1 cellular context compared by ENCODE assay signal in the genomic region with DNA sequence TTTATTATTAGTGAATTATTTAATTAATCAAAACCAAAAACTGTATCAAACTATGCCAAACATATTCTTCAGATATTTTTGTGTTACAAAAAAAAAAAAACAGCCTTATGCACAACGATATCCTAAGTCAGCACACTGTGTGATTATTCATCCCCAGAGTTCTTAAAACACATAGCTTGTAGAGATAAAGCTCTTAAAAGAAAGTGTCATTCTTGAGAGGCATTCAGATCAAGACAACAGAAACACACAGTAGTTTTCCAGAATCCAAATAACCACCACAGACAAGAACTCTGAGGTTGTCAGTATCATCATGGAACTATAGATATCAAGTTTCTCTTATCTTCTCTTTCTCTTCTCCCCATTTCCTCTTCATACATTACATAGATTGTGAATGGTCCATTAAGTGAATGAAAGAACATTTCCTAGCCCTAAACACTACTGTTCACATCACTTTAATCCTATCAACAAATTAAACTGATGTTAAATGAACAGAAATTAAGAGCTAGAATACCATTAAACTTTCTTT.
TF ChIP-seq lines count a peak whose summit lies in the region.

No MANE protein-coding gene starts in this region.

TF ChIP-seq in K562, 482 proteins besides CTCF, POLR2A, EP300 and RAD21:
- TF ChIP-seq DPF2 (IDR thresholded peaks at IDR 0.05), result peak; percentile 40; the same call in 1 of the 2 replicates
- TF ChIP-seq CBFB (CRISPR knock-in tag; IDR thresholded peaks at IDR 0.05), result no peak
- TF ChIP-seq NCOA6 (IDR thresholded peaks at IDR 0.05), result no peak
- 0 out of 2 replicates have a peak, but pooled peaks have one; percentile 31 for TF ChIP-seq ZNF384 (IDR thresholded peaks at IDR 0.05; ENCODE audit: low read depth, low read length)
- peak; percentile 47; the same call in 1 of the 2 replicates for TF ChIP-seq CBFA2T3 (IDR thresholded peaks at IDR 0.05)
TF ChIP-seq in K562: peak in this region for 3.
